ENCODE assay signal across 1 cellular context in the genomic region with DNA sequence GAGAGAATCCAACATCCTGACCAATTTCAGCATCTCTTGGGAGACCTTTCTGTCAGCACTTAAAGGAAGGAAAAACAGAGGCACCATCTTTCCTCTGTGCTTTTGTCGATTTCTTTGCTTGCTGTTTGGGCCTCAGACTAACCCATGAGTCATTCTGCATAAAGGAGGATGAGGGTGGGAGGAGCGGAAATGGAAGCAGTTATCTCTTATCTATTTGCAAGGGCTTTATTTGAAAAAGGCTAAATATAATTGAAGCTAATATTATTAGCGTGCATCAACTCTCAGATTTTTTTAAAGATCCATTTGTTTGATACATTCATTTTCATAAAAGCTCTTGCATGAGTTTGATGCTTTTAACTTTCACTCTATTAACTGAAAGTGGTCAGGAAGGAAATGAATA.
TF ChIP-seq lines count a peak whose summit lies in the region.

No MANE protein-coding gene starts in this region.

TF ChIP-seq in WTC11, 78 proteins besides CTCF, POLR2A, EP300 and RAD21 (continued from another document):
- TF ChIP-seq, protein P1, sequence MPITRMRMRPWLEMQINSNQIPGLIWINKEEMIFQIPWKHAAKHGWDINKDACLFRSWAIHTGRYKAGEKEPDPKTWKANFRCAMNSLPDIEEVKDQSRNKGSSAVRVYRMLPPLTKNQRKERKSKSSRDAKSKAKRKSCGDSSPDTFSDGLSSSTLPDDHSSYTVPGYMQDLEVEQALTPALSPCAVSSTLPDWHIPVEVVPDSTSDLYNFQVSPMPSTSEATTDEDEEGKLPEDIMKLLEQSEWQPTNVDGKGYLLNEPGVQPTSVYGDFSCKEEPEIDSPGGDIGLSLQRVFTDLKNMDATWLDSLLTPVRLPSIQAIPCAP (CRISPR knock-in tag; IDR thresholded peaks at IDR 0.05): no peak
- TF ChIP-seq PRRX2 (CRISPR knock-in tag; IDR thresholded peaks at IDR 0.05) (no peak), ZNF671 (CRISPR knock-in tag; IDR thresholded peaks at IDR 0.05) (no peak), ZNF138 (CRISPR knock-in tag; conservative IDR thresholded peaks at IDR 0.05) (no peak), JUN (CRISPR knock-in tag; IDR thresholded peaks at IDR 0.05) (no peak), ZNF423 (CRISPR knock-in tag; IDR thresholded peaks at IDR 0.05) (no peak), JAZF1 (CRISPR knock-in tag; IDR thresholded peaks at IDR 0.05) (no peak)
- TF ChIP-seq, protein P2, sequence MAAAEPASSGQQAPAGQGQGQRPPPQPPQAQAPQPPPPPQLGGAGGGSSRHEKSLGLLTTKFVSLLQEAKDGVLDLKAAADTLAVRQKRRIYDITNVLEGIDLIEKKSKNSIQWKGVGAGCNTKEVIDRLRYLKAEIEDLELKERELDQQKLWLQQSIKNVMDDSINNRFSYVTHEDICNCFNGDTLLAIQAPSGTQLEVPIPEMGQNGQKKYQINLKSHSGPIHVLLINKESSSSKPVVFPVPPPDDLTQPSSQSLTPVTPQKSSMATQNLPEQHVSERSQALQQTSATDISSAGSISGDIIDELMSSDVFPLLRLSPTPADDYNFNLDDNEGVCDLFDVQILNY (CRISPR knock-in tag; IDR thresholded peaks at IDR 0.05): no peak
- TF ChIP-seq, protein P3, sequence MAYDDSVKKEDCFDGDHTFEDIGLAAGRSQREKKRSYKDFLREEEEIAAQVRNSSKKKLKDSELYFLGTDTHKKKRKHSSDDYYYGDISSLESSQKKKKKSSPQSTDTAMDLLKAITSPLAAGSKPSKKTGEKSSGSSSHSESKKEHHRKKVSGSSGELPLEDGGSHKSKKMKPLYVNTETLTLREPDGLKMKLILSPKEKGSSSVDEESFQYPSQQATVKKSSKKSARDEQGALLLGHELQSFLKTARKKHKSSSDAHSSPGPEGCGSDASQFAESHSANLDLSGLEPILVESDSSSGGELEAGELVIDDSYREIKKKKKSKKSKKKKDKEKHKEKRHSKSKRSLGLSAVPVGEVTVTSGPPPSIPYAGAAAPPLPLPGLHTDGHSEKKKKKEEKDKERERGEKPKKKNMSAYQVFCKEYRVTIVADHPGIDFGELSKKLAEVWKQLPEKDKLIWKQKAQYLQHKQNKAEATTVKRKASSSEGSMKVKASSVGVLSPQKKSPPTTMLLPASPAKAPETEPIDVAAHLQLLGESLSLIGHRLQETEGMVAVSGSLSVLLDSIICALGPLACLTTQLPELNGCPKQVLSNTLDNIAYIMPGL (CRISPR knock-in tag; IDR thresholded peaks at IDR 0.05): no peak
